Comparison of ENCODE assay signal across 1 cellular context in genomic region chr19:1653300-1653628, GRCh38.
TF ChIP-seq lines count a peak whose summit lies in the region.

No MANE protein-coding gene starts in this region.

TF ChIP-seq in HepG2, 621 proteins besides CTCF, POLR2A, EP300 and RAD21 (continued from another document):
- TF ChIP-seq GMEB2 (CRISPR knock-in tag; IDR thresholded peaks at IDR 0.05; ENCODE audit: low read depth) (no peak), DZIP1 (CRISPR knock-in tag; IDR thresholded peaks at IDR 0.05) (0 out of 2 replicates have a peak, but pooled peaks have one; percentile 13), ZBTB38 (CRISPR knock-in tag; IDR thresholded peaks at IDR 0.05) (peak; percentile 52; the same call in 1 of the 2 replicates), ZNF24 (IDR thresholded peaks at IDR 0.05) (peak; percentile 12; the same call in 1 of the 2 replicates), BATF2 (CRISPR knock-in tag; IDR thresholded peaks at IDR 0.05) (no peak)
